Comparison of ENCODE assay signal across 17 cellular contexts in the genomic region with DNA sequence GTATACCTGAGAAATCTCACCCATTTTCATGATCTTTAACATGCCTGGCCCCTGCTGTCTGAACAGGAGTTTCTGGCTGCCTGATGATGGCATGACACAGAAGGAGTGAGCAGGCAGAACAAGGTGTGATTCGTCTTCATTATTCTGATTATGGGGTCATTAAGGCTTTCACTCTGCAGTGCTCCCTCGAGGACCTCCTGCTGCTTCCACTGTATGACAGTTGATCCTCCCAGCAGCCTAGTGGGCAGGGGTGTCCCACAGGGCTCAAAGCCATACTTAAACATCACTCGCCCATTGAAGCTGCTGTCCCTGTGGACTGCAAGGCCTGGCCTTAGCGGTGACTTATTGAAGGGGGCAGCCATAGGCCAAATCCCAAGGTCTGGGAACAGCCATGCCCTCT. TPM values are rescaled to one million over a fixed set of nuclear protein-coding genes. Genes with fewer than 3 reads are reported as not detected.
A peak's percentile ranks its signal among the peaks of the same experiment; 100 is the strongest.
DNase-seq lines count a peak whose midpoint lies in the region; ATAC-seq and TF ChIP-seq lines count a peak whose summit lies in the region.
"Had no signal": no experiment of that assay in that cellular context is flagged by ENCODE, and none has a peak within 500 bp of the region (broad histone marks: within the 10 kb centered on the region; RNA-seq: fewer than 3 reads in every experiment).

No MANE protein-coding gene starts in this region.

- no peak overlapping the region for H3K18ac ChIP-seq in trophoblast cell (ENCODE audit: low read length)

- no peak overlapping the region for H4K8ac ChIP-seq in trophoblast cell (ENCODE audit: low read depth, low read length)

- H2AFZ ChIP-seq in trophoblast cell (ENCODE audit: insufficient read depth, low read length, poor library complexity) = peak overlapping the region; percentile 10
- H2AFZ ChIP-seq: GM23248 had no signal

- TF ChIP-seq CTCF in type B pancreatic cell (conservative IDR thresholded peaks at IDR 0.05) = no peak
- TF ChIP-seq CTCF in endodermal cell (conservative IDR thresholded peaks at IDR 0.05) = no peak

- no peak overlapping the region for H4K12ac ChIP-seq in trophoblast cell (ENCODE audit: low read depth, low read length)

- H3K4me2 ChIP-seq in trophoblast cell (ENCODE audit: low read length) = no peak overlapping the region

- no peak for ATAC-seq in GM18519 (IDR thresholded peaks at IDR 0.05; ENCODE audit: low FRiP score, unreplicated experiment)
- ATAC-seq: HCT116 had no signal

- H3K9me3 Mint-ChIP-seq in type B pancreatic cell (no peaks in the 10 kb centered on the region), endodermal cell (no peaks in the 10 kb centered on the region)
- H3K9me3 Mint-ChIP-seq: CD4-positive, alpha-beta T cell had no signal

- H3K4me1 Mint-ChIP-seq in type B pancreatic cell (ENCODE audit: unreplicated experiment) = no peaks in the 10 kb centered on the region
- H3K4me1 Mint-ChIP-seq in endodermal cell = peaks cover 11% of the 10 kb centered on the region
- H3K4me1 Mint-ChIP-seq: B cell had no signal

- H3K27ac Mint-ChIP-seq in type B pancreatic cell = no peak overlapping the region
- H3K27ac Mint-ChIP-seq in endodermal cell = no peak overlapping the region
- H3K27ac Mint-ChIP-seq: B cell; CD4-positive, alpha-beta T cell had no signal

- H3K36me3 Mint-ChIP-seq in type B pancreatic cell (no peaks in the 10 kb centered on the region), endodermal cell (ENCODE audit: low read depth) (no peaks in the 10 kb centered on the region)

- H2AK5ac ChIP-seq in trophoblast cell (ENCODE audit: low read length) = no peak overlapping the region

- no peaks in the 10 kb centered on the region for H3K79me2 ChIP-seq in trophoblast cell (ENCODE audit: control insufficient read depth, insufficient read depth, low read length, poor library complexity)

- peak; percentile 15 for DNase-seq in NCI-H2227 (lab: John Stamatoyannopoulos, UW; ENCODE audit: unreplicated experiment)
- no peak for DNase-seq in NCI-H2227 treated with DMSO at 0.1 percent for 48 hours (lab: John Stamatoyannopoulos, UW)
- peak; percentile 69 for DNase-seq in NCI-H69 (lab: John Stamatoyannopoulos, UW)
- no peak for DNase-seq in trophoblast cell
- DNase-seq in type B pancreatic cell (ENCODE audit: extremely low spot score, unreplicated experiment) = peak; percentile 34
- no peak for DNase-seq in endodermal cell
- DNase-seq: C1 segment of cervical spinal cord; Calu3; CD4-positive, alpha-beta T cell; DMS 273 treated with DMSO at 0.1 percent for 48 hours; GM23248 had no signal

- H3K27ac ChIP-seq in trophoblast cell (ENCODE audit: low read depth, low read length) (no peak overlapping the region), endodermal cell (ENCODE audit: low read depth, low read length) (no peak overlapping the region)
- H3K27ac ChIP-seq: GM23248 had no signal

- no peak overlapping the region for H3K23ac ChIP-seq in trophoblast cell (ENCODE audit: low read length)

- H3K4me3 Mint-ChIP-seq in type B pancreatic cell = no peak overlapping the region
- no peak overlapping the region for H3K4me3 Mint-ChIP-seq in endodermal cell
- H3K4me3 Mint-ChIP-seq: B cell; CD4-positive, alpha-beta T cell had no signal

- H3K9ac ChIP-seq in trophoblast cell (ENCODE audit: low read length) = no peak overlapping the region
- no peak overlapping the region for H3K9ac ChIP-seq in endodermal cell (ENCODE audit: extremely low read depth, low read length, poor library complexity, severe bottlenecking)
- H3K9ac ChIP-seq: GM23248 had no signal

- no peaks in the 10 kb centered on the region for H3K4me1 ChIP-seq in trophoblast cell (ENCODE audit: control insufficient read depth in 1 of 2, insufficient read depth in 2 of 2, low read length in 2 of 2)
- H3K4me1 ChIP-seq in endodermal cell (ENCODE audit: control insufficient read depth, insufficient read depth, low read length) = no peaks in the 10 kb centered on the region

- H3K14ac ChIP-seq in trophoblast cell (ENCODE audit: low read length) = no peak overlapping the region

- no peak overlapping the region for H2BK5ac ChIP-seq in trophoblast cell (ENCODE audit: low read depth, low read length, poor library complexity)

- no peak overlapping the region for H2BK120ac ChIP-seq in trophoblast cell (ENCODE audit: insufficient read depth, low read length, poor library complexity)

- peaks cover 3% of the 10 kb centered on the region for H3K27me3 ChIP-seq in trophoblast cell (ENCODE audit: insufficient read depth, low read length)
- peaks cover 26% of the 10 kb centered on the region for H3K27me3 ChIP-seq in endodermal cell (ENCODE audit: control insufficient read depth, insufficient read depth, low read length, poor library complexity, severe bottlenecking)

- H3K9me3 ChIP-seq in trophoblast cell (ENCODE audit: insufficient read depth, low read depth, low read length) (peaks cover 2% of the 10 kb centered on the region), endodermal cell (ENCODE audit: control insufficient read depth, low read length) (no peaks in the 10 kb centered on the region)

- H3K79me1 ChIP-seq in trophoblast cell (ENCODE audit: low read length) = no peaks in the 10 kb centered on the region

- WGBS in trophoblast cell (ENCODE audit: extremely low coverage, insufficient coverage, insufficient read length) = no CpG with 5 or more reads among the region's 4 CpGs
- WGBS in endodermal cell (ENCODE audit: insufficient coverage in 1 of 2, insufficient read length in 1 of 2), 2 experiments = 81 to 100% methylated on average over 2 to 4 of the region's 4 CpGs

- H4K91ac ChIP-seq in trophoblast cell (ENCODE audit: low read depth, low read length) = no peak overlapping the region

- H3K4me3 ChIP-seq in trophoblast cell (ENCODE audit: low read depth, low read length) = no peak overlapping the region
- H3K4me3 ChIP-seq in endodermal cell (ENCODE audit: low read length) = no peak overlapping the region
- H3K4me3 ChIP-seq: GM23248 had no signal

- no peaks in the 10 kb centered on the region for H3K36me3 ChIP-seq in trophoblast cell (ENCODE audit: control insufficient read depth in 1 of 2, insufficient read depth in 2 of 2, low read length in 2 of 2)
- no peaks in the 10 kb centered on the region for H3K36me3 ChIP-seq in endodermal cell (ENCODE audit: control insufficient read depth, insufficient read depth, low read length)

- H2BK12ac ChIP-seq in trophoblast cell (ENCODE audit: low read length) = no peak overlapping the region

- H3K27me3 Mint-ChIP-seq in type B pancreatic cell (peaks cover 33% of the 10 kb centered on the region), endodermal cell (ENCODE audit: insufficient read depth) (peaks cover 41% of the 10 kb centered on the region)
- H3K27me3 Mint-ChIP-seq: CD4-positive, alpha-beta T cell had no signal

- H3K4ac ChIP-seq in trophoblast cell (ENCODE audit: low read depth, low read length) = no peak overlapping the region

RNA-seq across cellular contexts. Expression of gene PARS2, which starts 12.7 kb away (rescaled TPM):
- 3.8 and 3.9 TPM in 2 replicates for polyA plus RNA-seq in trophoblast cell (2013)
- total RNA-seq in type B pancreatic cell (ENCODE audit: low replicate concordance) (9.5 and 10.2 TPM in 2 replicates), endodermal cell (1 to 10 TPM; 8.9 to 9.1 TPM)
- 8.7 TPM for polyA plus RNA-seq in endodermal cell (2013, experiment 1 of 2)
- 7.0 TPM for polyA plus RNA-seq in endodermal cell (2013, experiment 2 of 2)
- total RNA-seq: CD4-positive, alpha-beta T cell had no signal

RNA-seq across cellular contexts. Expression of gene TTC22, which starts 24.1 kb away (rescaled TPM):
- 0.12 and 0.35 TPM in 2 replicates for polyA plus RNA-seq in trophoblast cell (2013)
- 7.0 and 12.4 TPM in 2 replicates for total RNA-seq in type B pancreatic cell (ENCODE audit: low replicate concordance)
- total RNA-seq in endodermal cell = under 1 TPM; 0.44 to 0.53 TPM
- polyA plus RNA-seq in endodermal cell (2013, experiment 1 of 2) = 0.11 TPM
- not detected for polyA plus RNA-seq in endodermal cell (2013, experiment 2 of 2)
- total RNA-seq: A172, Daoy, GM23248, HT1080 had no signal
- polyA plus RNA-seq: GM23248 had no signal

Comparison
In these comparisons a context has a peak if more than half of its experiments do, and no peak if none do; other contexts are left out.
1. DNase-seq: peak in NCI-H2227 (single experiment), NCI-H69 (single experiment) and type B pancreatic cell (single experiment); none in NCI-H2227 treated with DMSO at 0.1 percent for 48 hours (single experiment), trophoblast cell (0 of 2) and endodermal cell (single experiment).